In the genomic region with DNA sequence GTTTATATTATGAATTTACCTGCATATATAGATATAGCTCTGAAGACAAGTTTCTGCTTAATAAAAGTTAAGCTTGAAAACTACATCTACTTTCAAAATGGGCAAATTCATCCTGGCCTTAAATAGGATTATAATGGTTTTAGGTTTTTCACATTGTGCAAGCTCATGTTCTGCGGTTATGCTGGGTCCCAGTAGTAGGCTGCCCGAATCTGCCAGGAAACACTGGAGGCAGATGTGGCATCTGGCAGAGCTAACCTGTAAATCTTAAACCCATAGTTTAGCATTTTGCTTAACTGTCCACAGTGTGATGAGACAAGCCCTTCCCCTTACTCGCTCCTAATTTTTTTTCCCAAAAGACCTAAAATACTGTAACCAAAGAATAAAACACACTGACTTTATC, we compare ENCODE assay signal across 22 cellular contexts.
DNase-seq lines count a peak whose midpoint lies in the region; ATAC-seq, FAIRE-seq and TF ChIP-seq lines count a peak whose summit lies in the region.
"Had no signal": no experiment of that assay in that cellular context is flagged by ENCODE, and none has a peak within 500 bp of the region (broad histone marks: within the 10 kb centered on the region; RNA-seq: fewer than 3 reads in every experiment).

No MANE protein-coding gene starts in this region.

- no peak for ATAC-seq in left colon
- ATAC-seq: gastroesophageal sphincter, HCT116, left cardiac atrium had no signal

- H3K9ac ChIP-seq in HUES64 (ENCODE audit: low read depth, low read length) = no peak overlapping the region
- H3K9ac ChIP-seq: KMS-11 had no signal

- no peaks in the 10 kb centered on the region for H3K9me3 Mint-ChIP-seq in nephron progenitor cell
- H3K9me3 Mint-ChIP-seq: type B pancreatic cell had no signal

- peak; percentile 77 for DNase-seq in AG10803 (ENCODE audit: low read depth)
- peak; percentile 61 for DNase-seq in amniotic epithelial cell (ENCODE audit: low read depth)
- DNase-seq in nephron progenitor cell = no peak
- DNase-seq in D721Med (ENCODE audit: insufficient read length, low spot score) = no peak
- no peak for DNase-seq in left colon
- no peak for DNase-seq in A172 (ENCODE audit: low spot score)
- no peak for DNase-seq in central memory CD4-positive, alpha-beta T cell
- DNase-seq: activated CD4-positive, alpha-beta T cell treated with anti-CD3 and anti-CD28 coated beads, Interleukin-2, amount 50 U/mL, for 4 hours; activated naive CD4-positive, alpha-beta T cell treated with Interleukin-2 at 50 U/mL for 16 hours; aorta; left cardiac atrium; midbrain; NCI-H1436 treated with DMSO at 0.1 percent for 48 hours; retina; stimulated activated CD4-positive, alpha-beta T cell treated with anti-CD3 and anti-CD28 coated beads, Interleukin-15, amount 100 ng/mL, for 24 hours; stimulated activated naive CD4-positive, alpha-beta T cell had no signal

- no peaks in the 10 kb centered on the region for H3K9me3 ChIP-seq in HUES64 (ENCODE audit: insufficient read depth, low read depth, low read length)
- H3K9me3 ChIP-seq: gastroesophageal sphincter had no signal

- H3K27me3 Mint-ChIP-seq in nephron progenitor cell (ENCODE audit: low read depth, poor library complexity) = no peaks in the 10 kb centered on the region
- H3K27me3 Mint-ChIP-seq: dendritic cell treated with granulocyte-macrophage colony-stimulating factor and Interleukin-4, amounts not matched to agents 40 ng/mL and 50 ng/mL, for 4 days; type B pancreatic cell had no signal

- no peaks in the 10 kb centered on the region for H3K27me3 ChIP-seq in HUES64 (ENCODE audit: insufficient read depth, low read length)
- H3K27me3 ChIP-seq: gastroesophageal sphincter had no signal

- peaks cover 5% of the 10 kb centered on the region for H3K36me3 Mint-ChIP-seq in nephron progenitor cell (ENCODE audit: low read depth)

- TF ChIP-seq CTCF in AG10803 (conservative IDR thresholded peaks at IDR 0.05; ENCODE audit: low read length) (no peak), nephron progenitor cell (IDR thresholded peaks at IDR 0.05) (no peak), D721Med (IDR thresholded peaks at IDR 0.05; ENCODE audit: insufficient read depth, missing control alignments) (no peak)

- FAIRE-seq in D721Med (lab: Jason Lieb, UNC) = no peak

- 83% methylated on average over 3 of the region's 3 CpGs for WGBS in HUES64

- H3K27ac Mint-ChIP-seq in nephron progenitor cell = peak overlapping the region; percentile 15
- H3K27ac Mint-ChIP-seq: dendritic cell treated with granulocyte-macrophage colony-stimulating factor and Interleukin-4, amounts not matched to agents 40 ng/mL and 50 ng/mL, for 4 days; type B pancreatic cell had no signal

- H3K4me1 ChIP-seq in HUES64 (ENCODE audit: insufficient read depth, low read length) = peaks cover 75% of the 10 kb centered on the region
- H3K4me1 ChIP-seq: gastroesophageal sphincter had no signal

- no peak overlapping the region for H3K4me3 Mint-ChIP-seq in nephron progenitor cell
- H3K4me3 Mint-ChIP-seq: dendritic cell treated with granulocyte-macrophage colony-stimulating factor and Interleukin-4, amounts not matched to agents 40 ng/mL and 50 ng/mL, for 4 days; type B pancreatic cell had no signal

- H3K36me3 ChIP-seq in HUES64 (ENCODE audit: insufficient read depth, low read length) = no peaks in the 10 kb centered on the region
- H3K36me3 ChIP-seq: gastroesophageal sphincter had no signal

- intact Hi-C loops in left colon (cut with DNase I, micrococcal nuclease) = no loop called here

- peaks cover 48% of the 10 kb centered on the region for H3K4me1 Mint-ChIP-seq in nephron progenitor cell

- peak overlapping the region; percentile 1; the same call in 1 of the 2 replicates for H3K27ac ChIP-seq in HUES64 (ENCODE audit: low read depth, low read length)
- H3K27ac ChIP-seq: gastroesophageal sphincter, KMS-11 had no signal

- H3K4me3 ChIP-seq in AG10803 (ENCODE audit: low read length) (no peak overlapping the region), HUES64 (ENCODE audit: low read length) (no peak overlapping the region)
- H3K4me3 ChIP-seq: gastroesophageal sphincter had no signal

Comparison
In these comparisons a context has a peak if more than half of its experiments do, and no peak if none do; other contexts are left out.
1. DNase-seq: peak in AG10803 (single experiment) and amniotic epithelial cell (single experiment); none in nephron progenitor cell (single experiment), D721Med (single experiment), left colon (0 of 2), A172 (single experiment) and central memory CD4-positive, alpha-beta T cell (single experiment).